Comparison of ENCODE assay signal across 1 cellular context in genomic region chr7:16657656-16658279, GRCh38.
A peak's percentile ranks its signal among the peaks of the same experiment; 100 is the strongest.
TF ChIP-seq lines count a peak whose summit lies in the region.

No MANE protein-coding gene starts in this region.

TF ChIP-seq in K562, 482 proteins besides CTCF, POLR2A, EP300 and RAD21 (continued from another document and continues in another):
- no peak for TF ChIP-seq ZBTB40 (IDR thresholded peaks at IDR 0.05)
- TF ChIP-seq ZBTB40 (CRISPR knock-in tag; IDR thresholded peaks at IDR 0.05), result no peak
- TF ChIP-seq ESRRB (CRISPR knock-in tag; IDR thresholded peaks at IDR 0.05; ENCODE audit: borderline replicate concordance), result no peak
- TF ChIP-seq ZNF347 (CRISPR knock-in tag; IDR thresholded peaks at IDR 0.05; ENCODE audit: low read depth), result no peak
- no peak for TF ChIP-seq SRSF3 (IDR thresholded peaks at IDR 0.05; ENCODE audit: insufficient read depth, low read length)
- no peak for TF ChIP-seq ZNF583 (CRISPR knock-in tag; IDR thresholded peaks at IDR 0.05)
- TF ChIP-seq JUNB (CRISPR knock-in tag; conservative IDR thresholded peaks at IDR 0.05), result no peak
- TF ChIP-seq BCL6 (CRISPR knock-in tag; IDR thresholded peaks at IDR 0.05), result no peak
- TF ChIP-seq NONO (IDR thresholded peaks at IDR 0.05; ENCODE audit: low read depth in 2 of 2, low read length in 1 of 2), result no peak; a peak in 1 of 4 replicates
- no peak for TF ChIP-seq KLF10 (CRISPR knock-in tag; IDR thresholded peaks at IDR 0.05)
- TF ChIP-seq TRIM28 (IDR thresholded peaks at IDR 0.05), result peak; percentile 69
- TF ChIP-seq UBTF (IDR thresholded peaks at IDR 0.05; ENCODE audit: borderline replicate concordance in 1 of 2, low read depth in 2 of 2, low read length in 2 of 2), result no peak
- no peak for TF ChIP-seq HOXB6 (CRISPR knock-in tag; IDR thresholded peaks at IDR 0.05; ENCODE audit: borderline replicate concordance)
- no peak for TF ChIP-seq COPS2 (conservative IDR thresholded peaks at IDR 0.05)
- no peak for TF ChIP-seq PRMT5 (CRISPR knock-in tag; IDR thresholded peaks at IDR 0.05)
- TF ChIP-seq ARID4B (CRISPR knock-in tag; IDR thresholded peaks at IDR 0.05), result no peak
- TF ChIP-seq RBM22 (IDR thresholded peaks at IDR 0.05; ENCODE audit: low read depth, low read length, poor library complexity, severe bottlenecking), result no peak
- no peak for TF ChIP-seq TAF1 (IDR thresholded peaks at IDR 0.05; ENCODE audit: control insufficient read depth, extremely low read depth, insufficient read depth, low read length, severe bottlenecking)
- TF ChIP-seq FOXA3 (CRISPR knock-in tag; conservative IDR thresholded peaks at IDR 0.05 in 1 of 2, IDR thresholded peaks at IDR 0.05 in 1 of 2), result no peak
- no peak for TF ChIP-seq E2F8 (IDR thresholded peaks at IDR 0.05; ENCODE audit: low read depth, partially characterized antibody)
- peak; percentile 58; the same call in 1 of the 2 replicates for TF ChIP-seq CHD2 (IDR thresholded peaks at IDR 0.05; ENCODE audit: low read depth, low read length)
- no peak for TF ChIP-seq CCAR2 (IDR thresholded peaks at IDR 0.05; ENCODE audit: low read depth, low read length)
- no peak for TF ChIP-seq KAT7 (CRISPR knock-in tag; IDR thresholded peaks at IDR 0.05; ENCODE audit: borderline replicate concordance)
- no peak for TF ChIP-seq ZBTB33 (CRISPR knock-in tag; IDR thresholded peaks at IDR 0.05)
- peak; percentile 17; the same call in 1 of the 2 replicates for TF ChIP-seq SP1 (CRISPR knock-in tag; IDR thresholded peaks at IDR 0.05)
- TF ChIP-seq GABPB1 (CRISPR knock-in tag; IDR thresholded peaks at IDR 0.05), result peak; percentile 34; the same call in 1 of the 2 replicates
- no peak for TF ChIP-seq ZKSCAN1 (IDR thresholded peaks at IDR 0.05; ENCODE audit: low read depth, low read length)
- no peak for TF ChIP-seq HMG20B (CRISPR knock-in tag; IDR thresholded peaks at IDR 0.05)
- TF ChIP-seq E2F3 (CRISPR knock-in tag; IDR thresholded peaks at IDR 0.05), result no peak
- TF ChIP-seq CGGBP1 (CRISPR knock-in tag; IDR thresholded peaks at IDR 0.05), result no peak
- TF ChIP-seq POLR2B (IDR thresholded peaks at IDR 0.05; ENCODE audit: low read depth, partially characterized antibody), result no peak
- TF ChIP-seq CREM (IDR thresholded peaks at IDR 0.05; ENCODE audit: low read depth), result peak; percentile 58
- no peak for TF ChIP-seq ZNF354B (CRISPR knock-in tag; IDR thresholded peaks at IDR 0.05)
- no peak for TF ChIP-seq PHF8 (IDR thresholded peaks at IDR 0.05; ENCODE audit: borderline replicate concordance, low read length)
- no peak for TF ChIP-seq MLX (CRISPR knock-in tag; conservative IDR thresholded peaks at IDR 0.05)
- TF ChIP-seq BRF1 (IDR thresholded peaks at IDR 0.05; ENCODE audit: borderline replicate concordance, extremely low read depth, insufficient read length), result no peak
- TF ChIP-seq TEAD4 (IDR thresholded peaks at IDR 0.05; ENCODE audit: low read length), result peak; percentile 88
- TF ChIP-seq TEAD4 (CRISPR knock-in tag; IDR thresholded peaks at IDR 0.05; ENCODE audit: borderline replicate concordance), result no peak
- no peak for TF ChIP-seq MCM2 (IDR thresholded peaks at IDR 0.05; ENCODE audit: low read depth)
- no peak for TF ChIP-seq PPARD (CRISPR knock-in tag; IDR thresholded peaks at IDR 0.05)
- TF ChIP-seq ETV5 (CRISPR knock-in tag; IDR thresholded peaks at IDR 0.05; ENCODE audit: low read depth), result no peak
- TF ChIP-seq SOX6 (IDR thresholded peaks at IDR 0.05), result peak; percentile 74
